1 cellular context compared by ENCODE assay signal in the genomic region with DNA sequence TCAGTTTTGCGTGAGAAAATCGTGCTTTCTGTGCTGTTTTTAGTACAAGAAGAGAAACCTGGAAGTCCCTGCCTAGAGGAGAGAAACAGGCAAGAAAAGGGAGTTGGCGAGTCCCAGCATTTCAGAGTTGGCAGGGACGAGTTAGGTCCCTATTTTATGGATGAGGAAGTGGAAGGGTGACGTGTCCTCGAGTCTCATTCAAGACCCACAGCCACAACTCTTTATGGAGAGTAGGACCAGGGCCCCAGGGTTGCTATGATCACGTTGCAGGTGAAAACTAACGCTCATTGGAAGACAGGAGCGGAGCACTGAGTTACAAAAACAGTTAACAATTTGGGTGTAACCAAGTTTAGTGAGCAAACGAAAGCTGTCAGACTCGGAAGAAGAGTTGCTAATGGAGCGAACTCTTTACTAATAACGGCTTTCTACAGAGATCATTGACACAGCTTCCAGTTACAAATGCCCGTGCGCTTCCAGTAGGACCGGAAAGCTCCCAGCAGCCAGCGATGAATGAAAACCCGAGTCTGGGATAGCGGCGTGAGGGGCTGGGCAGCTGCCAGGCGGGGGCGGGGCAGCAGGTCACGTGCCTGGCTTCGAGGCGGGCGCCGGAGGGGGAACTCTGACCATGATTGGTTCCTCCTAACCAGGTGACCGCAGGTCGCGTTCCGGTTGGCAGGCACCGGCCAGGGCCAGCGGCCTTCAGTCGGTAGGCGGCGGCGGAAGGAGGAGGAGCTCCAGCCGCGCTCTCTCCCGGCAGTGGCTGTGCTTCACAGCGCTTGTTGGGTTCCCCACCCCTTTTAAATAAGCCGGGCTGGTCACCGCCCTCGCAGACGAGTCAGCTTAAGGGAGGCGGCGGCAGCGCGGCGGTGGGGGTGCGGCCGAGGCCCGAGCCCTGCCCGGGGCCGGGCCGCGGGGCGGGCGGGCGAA.
A peak's percentile ranks its signal among the peaks of the same experiment; 100 is the strongest.
TF ChIP-seq lines count a peak whose summit lies in the region.

A gene (plus strand): TSS at position 827 of the 927 bp plus-strand sequence. CDS start 257 bp downstream, outside the sequence.

TF ChIP-seq in HepG2, 621 proteins besides CTCF, POLR2A, EP300 and RAD21 (continued from another document and continues in another):
- TF ChIP-seq TP53 (CRISPR knock-in tag; conservative IDR thresholded peaks at IDR 0.05) (no peak), ETV5 (CRISPR knock-in tag; IDR thresholded peaks at IDR 0.05; ENCODE audit: borderline replicate concordance) (peak; percentile 61; the same call in 1 of the 2 replicates), MAFK (conservative IDR thresholded peaks at IDR 0.05 in 1 of 2, IDR thresholded peaks at IDR 0.05 in 1 of 2; ENCODE audit: low read length in 2 of 2) (no peak; a peak in 2 of 4 replicates), ZNF441 (CRISPR knock-in tag; IDR thresholded peaks at IDR 0.05; ENCODE audit: borderline replicate concordance) (peak; percentile 23; the same call in 1 of the 2 replicates), ZNF567 (CRISPR knock-in tag; IDR thresholded peaks at IDR 0.05; ENCODE audit: borderline replicate concordance) (peak; percentile 78), ZNF557 (CRISPR knock-in tag; IDR thresholded peaks at IDR 0.05) (no peak), ZNF282 (IDR thresholded peaks at IDR 0.05; ENCODE audit: partially characterized antibody) (no peak), RCOR2 (CRISPR knock-in tag; IDR thresholded peaks at IDR 0.05) (peak; percentile 27; the same call in 1 of the 2 replicates), ZNF430 (CRISPR knock-in tag; IDR thresholded peaks at IDR 0.05) (no peak), ZNF44 (CRISPR knock-in tag; IDR thresholded peaks at IDR 0.05) (peak; percentile 38), NFIB (CRISPR knock-in tag; IDR thresholded peaks at IDR 0.05; ENCODE audit: borderline replicate concordance) (no peak), ZNF20 (CRISPR knock-in tag; IDR thresholded peaks at IDR 0.05) (0 out of 2 replicates have a peak, but pooled peaks have one; percentile 12), HMGA1 (CRISPR knock-in tag; conservative IDR thresholded peaks at IDR 0.05) (no peak), NFATC3 (CRISPR knock-in tag; IDR thresholded peaks at IDR 0.05) (no peak), CREB1 (IDR thresholded peaks at IDR 0.05) (peak; percentile 35; the same call in 1 of the 2 replicates), CREB1 (CRISPR knock-in tag; IDR thresholded peaks at IDR 0.05) (peak; percentile 83), REXO4 (CRISPR knock-in tag; IDR thresholded peaks at IDR 0.05; ENCODE audit: borderline replicate concordance) (no peak), ZNF598 (CRISPR knock-in tag; IDR thresholded peaks at IDR 0.05; ENCODE audit: borderline replicate concordance) (no peak; the same call in none of the 2 replicates), ZMAT3 (CRISPR knock-in tag; conservative IDR thresholded peaks at IDR 0.05) (no peak), IRF2 (CRISPR knock-in tag; IDR thresholded peaks at IDR 0.05) (peak; percentile 64), ZFP36 (IDR thresholded peaks at IDR 0.05; ENCODE audit: borderline replicate concordance, low read depth, low read length, partially characterized antibody) (no peak), ZNF33B (CRISPR knock-in tag; IDR thresholded peaks at IDR 0.05) (peak; percentile 32; the same call in 1 of the 2 replicates), XBP1 (CRISPR knock-in tag; IDR thresholded peaks at IDR 0.05) (peak; percentile 96; the same call in 1 of the 2 replicates), CBFB (CRISPR knock-in tag; IDR thresholded peaks at IDR 0.05) (peak; percentile 59), ZNF263 (CRISPR knock-in tag; IDR thresholded peaks at IDR 0.05) (peak; percentile 21; the same call in 1 of the 2 replicates), ZSCAN20 (CRISPR knock-in tag; IDR thresholded peaks at IDR 0.05; ENCODE audit: borderline replicate concordance) (peak; percentile 62; the same call in 1 of the 2 replicates), SP4 (CRISPR knock-in tag; IDR thresholded peaks at IDR 0.05) (peak; percentile 94)
- TF ChIP-seq, protein P1, sequence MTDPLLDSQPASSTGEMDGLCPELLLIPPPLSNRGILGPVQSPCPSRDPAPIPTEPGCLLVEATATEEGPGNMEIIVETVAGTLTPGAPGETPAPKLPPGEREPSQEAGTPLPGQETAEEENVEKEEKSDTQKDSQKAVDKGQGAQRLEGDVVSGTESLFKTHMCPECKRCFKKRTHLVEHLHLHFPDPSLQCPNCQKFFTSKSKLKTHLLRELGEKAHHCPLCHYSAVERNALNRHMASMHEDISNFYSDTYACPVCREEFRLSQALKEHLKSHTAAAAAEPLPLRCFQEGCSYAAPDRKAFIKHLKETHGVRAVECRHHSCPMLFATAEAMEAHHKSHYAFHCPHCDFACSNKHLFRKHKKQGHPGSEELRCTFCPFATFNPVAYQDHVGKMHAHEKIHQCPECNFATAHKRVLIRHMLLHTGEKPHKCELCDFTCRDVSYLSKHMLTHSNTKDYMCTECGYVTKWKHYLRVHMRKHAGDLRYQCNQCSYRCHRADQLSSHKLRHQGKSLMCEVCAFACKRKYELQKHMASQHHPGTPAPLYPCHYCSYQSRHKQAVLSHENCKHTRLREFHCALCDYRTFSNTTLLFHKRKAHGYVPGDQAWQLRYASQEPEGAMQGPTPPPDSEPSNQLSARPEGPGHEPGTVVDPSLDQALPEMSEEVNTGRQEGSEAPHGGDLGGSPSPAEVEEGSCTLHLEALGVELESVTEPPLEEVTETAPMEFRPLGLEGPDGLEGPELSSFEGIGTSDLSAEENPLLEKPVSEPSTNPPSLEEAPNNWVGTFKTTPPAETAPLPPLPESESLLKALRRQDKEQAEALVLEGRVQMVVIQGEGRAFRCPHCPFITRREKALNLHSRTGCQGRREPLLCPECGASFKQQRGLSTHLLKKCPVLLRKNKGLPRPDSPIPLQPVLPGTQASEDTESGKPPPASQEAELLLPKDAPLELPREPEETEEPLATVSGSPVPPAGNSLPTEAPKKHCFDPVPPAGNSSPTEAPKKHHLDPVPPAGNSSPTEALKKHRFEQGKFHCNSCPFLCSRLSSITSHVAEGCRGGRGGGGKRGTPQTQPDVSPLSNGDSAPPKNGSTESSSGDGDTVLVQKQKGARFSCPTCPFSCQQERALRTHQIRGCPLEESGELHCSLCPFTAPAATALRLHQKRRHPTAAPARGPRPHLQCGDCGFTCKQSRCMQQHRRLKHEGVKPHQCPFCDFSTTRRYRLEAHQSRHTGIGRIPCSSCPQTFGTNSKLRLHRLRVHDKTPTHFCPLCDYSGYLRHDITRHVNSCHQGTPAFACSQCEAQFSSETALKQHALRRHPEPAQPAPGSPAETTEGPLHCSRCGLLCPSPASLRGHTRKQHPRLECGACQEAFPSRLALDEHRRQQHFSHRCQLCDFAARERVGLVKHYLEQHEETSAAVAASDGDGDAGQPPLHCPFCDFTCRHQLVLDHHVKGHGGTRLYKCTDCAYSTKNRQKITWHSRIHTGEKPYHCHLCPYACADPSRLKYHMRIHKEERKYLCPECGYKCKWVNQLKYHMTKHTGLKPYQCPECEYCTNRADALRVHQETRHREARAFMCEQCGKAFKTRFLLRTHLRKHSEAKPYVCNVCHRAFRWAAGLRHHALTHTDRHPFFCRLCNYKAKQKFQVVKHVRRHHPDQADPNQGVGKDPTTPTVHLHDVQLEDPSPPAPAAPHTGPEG (CRISPR knock-in tag; IDR thresholded peaks at IDR 0.05) = peak; percentile 62; the same call in 1 of the 2 replicates
- TF ChIP-seq, protein P2, sequence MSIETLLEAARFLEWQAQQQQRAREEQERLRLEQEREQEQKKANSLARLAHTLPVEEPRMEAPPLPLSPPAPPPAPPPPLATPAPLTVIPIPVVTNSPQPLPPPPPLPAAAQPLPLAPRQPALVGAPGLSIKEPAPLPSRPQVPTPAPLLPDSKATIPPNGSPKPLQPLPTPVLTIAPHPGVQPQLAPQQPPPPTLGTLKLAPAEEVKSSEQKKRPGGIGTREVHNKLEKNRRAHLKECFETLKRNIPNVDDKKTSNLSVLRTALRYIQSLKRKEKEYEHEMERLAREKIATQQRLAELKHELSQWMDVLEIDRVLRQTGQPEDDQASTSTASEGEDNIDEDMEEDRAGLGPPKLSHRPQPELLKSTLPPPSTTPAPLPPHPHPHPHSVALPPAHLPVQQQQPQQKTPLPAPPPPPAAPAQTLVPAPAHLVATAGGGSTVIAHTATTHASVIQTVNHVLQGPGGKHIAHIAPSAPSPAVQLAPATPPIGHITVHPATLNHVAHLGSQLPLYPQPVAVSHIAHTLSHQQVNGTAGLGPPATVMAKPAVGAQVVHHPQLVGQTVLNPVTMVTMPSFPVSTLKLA (IDR thresholded peaks at IDR 0.05) = peak; percentile 78
- TF ChIP-seq, protein P3, sequence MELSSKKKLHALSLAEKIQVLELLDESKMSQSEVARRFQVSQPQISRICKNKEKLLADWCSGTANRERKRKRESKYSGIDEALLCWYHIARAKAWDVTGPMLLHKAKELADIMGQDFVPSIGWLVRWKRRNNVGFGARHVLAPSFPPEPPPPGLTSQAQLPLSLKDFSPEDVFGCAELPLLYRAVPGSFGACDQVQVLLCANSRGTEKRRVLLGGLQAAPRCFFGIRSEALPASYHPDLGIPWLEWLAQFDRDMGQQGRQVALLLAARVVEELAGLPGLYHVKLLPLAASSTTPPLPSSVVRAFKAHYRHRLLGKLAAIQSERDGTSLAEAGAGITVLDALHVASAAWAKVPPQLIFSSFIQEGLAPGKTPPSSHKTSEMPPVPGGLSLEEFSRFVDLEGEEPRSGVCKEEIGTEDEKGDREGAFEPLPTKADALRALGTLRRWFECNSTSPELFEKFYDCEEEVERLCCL (CRISPR knock-in tag; IDR thresholded peaks at IDR 0.05; ENCODE audit: borderline replicate concordance) = no peak
- TF ChIP-seq, protein P4, sequence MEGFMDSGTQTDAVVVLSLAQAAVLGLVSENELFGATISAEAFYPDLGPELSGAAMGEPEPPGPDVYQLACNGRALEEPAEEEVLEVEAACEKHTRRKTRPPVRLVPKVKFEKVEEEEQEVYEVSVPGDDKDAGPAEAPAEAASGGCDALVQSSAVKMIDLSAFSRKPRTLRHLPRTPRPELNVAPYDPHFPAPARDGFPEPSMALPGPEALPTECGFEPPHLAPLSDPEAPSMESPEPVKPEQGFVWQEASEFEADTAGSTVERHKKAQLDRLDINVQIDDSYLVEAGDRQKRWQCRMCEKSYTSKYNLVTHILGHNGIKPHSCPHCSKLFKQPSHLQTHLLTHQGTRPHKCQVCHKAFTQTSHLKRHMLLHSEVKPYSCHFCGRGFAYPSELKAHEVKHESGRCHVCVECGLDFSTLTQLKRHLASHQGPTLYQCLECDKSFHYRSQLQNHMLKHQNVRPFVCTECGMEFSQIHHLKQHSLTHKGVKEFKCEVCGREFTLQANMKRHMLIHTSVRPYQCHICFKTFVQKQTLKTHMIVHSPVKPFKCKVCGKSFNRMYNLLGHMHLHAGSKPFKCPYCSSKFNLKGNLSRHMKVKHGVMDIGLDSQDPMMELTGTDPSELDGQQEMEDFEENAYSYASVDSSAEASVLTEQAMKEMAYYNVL (CRISPR knock-in tag; IDR thresholded peaks at IDR 0.05; ENCODE audit: borderline replicate concordance) = peak; percentile 59; the same call in 1 of the 2 replicates
- TF ChIP-seq, protein P5, sequence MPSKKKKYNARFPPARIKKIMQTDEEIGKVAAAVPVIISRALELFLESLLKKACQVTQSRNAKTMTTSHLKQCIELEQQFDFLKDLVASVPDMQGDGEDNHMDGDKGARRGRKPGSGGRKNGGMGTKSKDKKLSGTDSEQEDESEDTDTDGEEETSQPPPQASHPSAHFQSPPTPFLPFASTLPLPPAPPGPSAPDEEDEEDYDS (CRISPR knock-in tag; IDR thresholded peaks at IDR 0.05) = peak; percentile 99
- TF ChIP-seq, protein P6, sequence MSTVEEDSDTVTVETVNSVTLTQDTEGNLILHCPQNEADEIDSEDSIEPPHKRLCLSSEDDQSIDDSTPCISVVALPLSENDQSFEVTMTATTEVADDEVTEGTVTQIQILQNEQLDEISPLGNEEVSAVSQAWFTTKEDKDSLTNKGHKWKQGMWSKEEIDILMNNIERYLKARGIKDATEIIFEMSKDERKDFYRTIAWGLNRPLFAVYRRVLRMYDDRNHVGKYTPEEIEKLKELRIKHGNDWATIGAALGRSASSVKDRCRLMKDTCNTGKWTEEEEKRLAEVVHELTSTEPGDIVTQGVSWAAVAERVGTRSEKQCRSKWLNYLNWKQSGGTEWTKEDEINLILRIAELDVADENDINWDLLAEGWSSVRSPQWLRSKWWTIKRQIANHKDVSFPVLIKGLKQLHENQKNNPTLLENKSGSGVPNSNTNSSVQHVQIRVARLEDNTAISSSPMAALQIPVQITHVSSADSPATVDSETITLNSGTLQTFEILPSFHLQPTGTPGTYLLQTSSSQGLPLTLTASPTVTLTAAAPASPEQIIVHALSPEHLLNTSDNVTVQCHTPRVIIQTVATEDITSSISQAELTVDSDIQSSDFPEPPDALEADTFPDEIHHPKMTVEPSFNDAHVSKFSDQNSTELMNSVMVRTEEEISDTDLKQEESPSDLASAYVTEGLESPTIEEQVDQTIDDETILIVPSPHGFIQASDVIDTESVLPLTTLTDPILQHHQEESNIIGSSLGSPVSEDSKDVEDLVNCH (CRISPR knock-in tag; IDR thresholded peaks at IDR 0.05) = no peak
- TF ChIP-seq, protein P7, sequence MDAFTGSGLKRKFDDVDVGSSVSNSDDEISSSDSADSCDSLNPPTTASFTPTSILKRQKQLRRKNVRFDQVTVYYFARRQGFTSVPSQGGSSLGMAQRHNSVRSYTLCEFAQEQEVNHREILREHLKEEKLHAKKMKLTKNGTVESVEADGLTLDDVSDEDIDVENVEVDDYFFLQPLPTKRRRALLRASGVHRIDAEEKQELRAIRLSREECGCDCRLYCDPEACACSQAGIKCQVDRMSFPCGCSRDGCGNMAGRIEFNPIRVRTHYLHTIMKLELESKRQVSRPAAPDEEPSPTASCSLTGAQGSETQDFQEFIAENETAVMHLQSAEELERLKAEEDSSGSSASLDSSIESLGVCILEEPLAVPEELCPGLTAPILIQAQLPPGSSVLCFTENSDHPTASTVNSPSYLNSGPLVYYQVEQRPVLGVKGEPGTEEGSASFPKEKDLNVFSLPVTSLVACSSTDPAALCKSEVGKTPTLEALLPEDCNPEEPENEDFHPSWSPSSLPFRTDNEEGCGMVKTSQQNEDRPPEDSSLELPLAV (CRISPR knock-in tag; conservative IDR thresholded peaks at IDR 0.05; ENCODE audit: low read depth) = no peak
- TF ChIP-seq, protein P8, sequence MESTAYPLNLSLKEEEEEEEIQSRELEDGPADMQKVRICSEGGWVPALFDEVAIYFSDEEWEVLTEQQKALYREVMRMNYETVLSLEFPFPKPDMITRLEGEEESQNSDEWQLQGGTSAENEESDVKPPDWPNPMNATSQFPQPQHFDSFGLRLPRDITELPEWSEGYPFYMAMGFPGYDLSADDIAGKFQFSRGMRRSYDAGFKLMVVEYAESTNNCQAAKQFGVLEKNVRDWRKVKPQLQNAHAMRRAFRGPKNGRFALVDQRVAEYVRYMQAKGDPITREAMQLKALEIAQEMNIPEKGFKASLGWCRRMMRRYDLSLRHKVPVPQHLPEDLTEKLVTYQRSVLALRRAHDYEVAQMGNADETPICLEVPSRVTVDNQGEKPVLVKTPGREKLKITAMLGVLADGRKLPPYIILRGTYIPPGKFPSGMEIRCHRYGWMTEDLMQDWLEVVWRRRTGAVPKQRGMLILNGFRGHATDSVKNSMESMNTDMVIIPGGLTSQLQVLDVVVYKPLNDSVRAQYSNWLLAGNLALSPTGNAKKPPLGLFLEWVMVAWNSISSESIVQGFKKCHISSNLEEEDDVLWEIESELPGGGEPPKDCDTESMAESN (CRISPR knock-in tag; conservative IDR thresholded peaks at IDR 0.05) = no peak; the same call in 1 of the 2 replicates
- TF ChIP-seq, protein P9, sequence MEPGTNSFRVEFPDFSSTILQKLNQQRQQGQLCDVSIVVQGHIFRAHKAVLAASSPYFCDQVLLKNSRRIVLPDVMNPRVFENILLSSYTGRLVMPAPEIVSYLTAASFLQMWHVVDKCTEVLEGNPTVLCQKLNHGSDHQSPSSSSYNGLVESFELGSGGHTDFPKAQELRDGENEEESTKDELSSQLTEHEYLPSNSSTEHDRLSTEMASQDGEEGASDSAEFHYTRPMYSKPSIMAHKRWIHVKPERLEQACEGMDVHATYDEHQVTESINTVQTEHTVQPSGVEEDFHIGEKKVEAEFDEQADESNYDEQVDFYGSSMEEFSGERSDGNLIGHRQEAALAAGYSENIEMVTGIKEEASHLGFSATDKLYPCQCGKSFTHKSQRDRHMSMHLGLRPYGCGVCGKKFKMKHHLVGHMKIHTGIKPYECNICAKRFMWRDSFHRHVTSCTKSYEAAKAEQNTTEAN (CRISPR knock-in tag; conservative IDR thresholded peaks at IDR 0.05) = peak; percentile 73
